ENCODE assay signal across 8 cellular contexts in the genomic region with DNA sequence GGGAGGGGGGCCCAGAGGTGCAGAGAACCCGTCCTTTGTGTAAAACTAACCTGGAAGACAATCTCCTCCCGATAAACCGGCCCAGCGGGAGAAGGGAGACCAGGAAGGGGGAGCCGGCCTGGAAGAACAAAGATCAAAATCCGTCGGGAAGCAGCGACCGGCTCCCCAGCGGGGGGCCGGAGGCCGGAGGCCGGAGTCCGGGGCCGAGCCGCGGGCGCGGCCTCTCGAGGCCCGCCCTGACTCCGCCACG. TPM values are rescaled to one million over a fixed set of nuclear protein-coding genes. Genes with fewer than 3 reads are reported as not detected.
DNase-seq lines count a peak whose midpoint lies in the region; ATAC-seq and TF ChIP-seq lines count a peak whose summit lies in the region.

No MANE protein-coding gene starts in this region.

- ATAC-seq in HG03520 (IDR thresholded peaks at IDR 0.05; ENCODE audit: unreplicated experiment) (no peak), HG03565 (IDR thresholded peaks at IDR 0.05; ENCODE audit: unreplicated experiment) (no peak), HG03039 (IDR thresholded peaks at IDR 0.05; ENCODE audit: unreplicated experiment) (no peak), HG02759 (IDR thresholded peaks at IDR 0.05; ENCODE audit: unreplicated experiment) (no peak)

- H3K36me3 ChIP-seq in CD4-positive, alpha-beta memory T cell (ENCODE audit: insufficient read depth, low read length) = no peaks in the 10 kb centered on the region
- H3K36me3 ChIP-seq in NT2/D1 (ENCODE audit: insufficient read depth, insufficient read length, low read length) (peaks cover 11% of the 10 kb centered on the region), endodermal cell (ENCODE audit: control insufficient read depth, insufficient read depth, low read length) (peaks cover 2% of the 10 kb centered on the region), neuron (ENCODE audit: insufficient read depth, low read length) (peaks cover 3% of the 10 kb centered on the region)

- H3K9ac ChIP-seq in NT2/D1 (ENCODE audit: insufficient read length, low read depth) (peak overlapping the region; percentile 76), endodermal cell (ENCODE audit: extremely low read depth, low read length, poor library complexity, severe bottlenecking) (peak overlapping the region; percentile 67)

- POLR2A ChIA-PET in CD4-positive, alpha-beta memory T cell (lab: Charles Lee; ENCODE audit: partially characterized antibody) = no interaction called here

- H3K27me3 Mint-ChIP-seq in CD4-positive, alpha-beta memory T cell = no peaks in the 10 kb centered on the region
- H3K27me3 Mint-ChIP-seq in endodermal cell (ENCODE audit: insufficient read depth) = peaks cover 7% of the 10 kb centered on the region

- peaks cover 0 to 5% of the 10 kb centered on the region in 2 donors for H3K36me3 Mint-ChIP-seq in CD4-positive, alpha-beta memory T cell
- peaks cover 17% of the 10 kb centered on the region for H3K36me3 Mint-ChIP-seq in endodermal cell (ENCODE audit: low read depth)

- H3K27me3 ChIP-seq in CD4-positive, alpha-beta memory T cell (ENCODE audit: insufficient read depth, low read length) = no peaks in the 10 kb centered on the region
- H3K27me3 ChIP-seq in NT2/D1 (ENCODE audit: insufficient read depth, insufficient read length) (no peaks in the 10 kb centered on the region), endodermal cell (ENCODE audit: control insufficient read depth, insufficient read depth, low read length, poor library complexity, severe bottlenecking) (no peaks in the 10 kb centered on the region), neuron (ENCODE audit: insufficient read depth, low read length) (peaks cover 2% of the 10 kb centered on the region)

- H3K4me1 Mint-ChIP-seq in CD4-positive, alpha-beta memory T cell = peaks cover 12 to 25% (median 19%) of the 10 kb centered on the region in 4 donors
- peaks cover 16% of the 10 kb centered on the region for H3K4me1 Mint-ChIP-seq in endodermal cell

- no peaks in the 10 kb centered on the region for H3K9me3 ChIP-seq in CD4-positive, alpha-beta memory T cell (ENCODE audit: control insufficient read depth in 1 of 2, low read length in 2 of 2)
- no peaks in the 10 kb centered on the region for H3K9me3 ChIP-seq in NT2/D1 (ENCODE audit: insufficient read depth, low read length)
- H3K9me3 ChIP-seq in endodermal cell (ENCODE audit: control insufficient read depth, low read length) = no peaks in the 10 kb centered on the region
- H3K9me3 ChIP-seq in neuron (ENCODE audit: low read length) = no peaks in the 10 kb centered on the region

- peak overlapping the region in 6 of 7 donors; percentile 35 to 89 (median 71) for H3K27ac Mint-ChIP-seq in CD4-positive, alpha-beta memory T cell
- peak overlapping the region; percentile 91 for H3K27ac Mint-ChIP-seq in endodermal cell

- intact Hi-C loops in CD4-positive, alpha-beta memory T cell (cut with micrococcal nuclease) = no loop called here

- CTCF ChIA-PET in CD4-positive, alpha-beta memory T cell (lab: Charles Lee; ENCODE audit: partially characterized antibody) = no interaction called here

- H3K4me1 ChIP-seq in CD4-positive, alpha-beta memory T cell (ENCODE audit: insufficient read depth, low read length) = peaks cover 14% of the 10 kb centered on the region
- H3K4me1 ChIP-seq in NT2/D1 (ENCODE audit: insufficient read depth, insufficient read length) (no peaks in the 10 kb centered on the region), endodermal cell (ENCODE audit: control insufficient read depth, insufficient read depth, low read length) (no peaks in the 10 kb centered on the region), neuron (ENCODE audit: insufficient read depth, low read length) (peaks cover 14% of the 10 kb centered on the region)

- WGBS in endodermal cell (ENCODE audit: insufficient coverage in 1 of 2, insufficient read length in 1 of 2), 2 experiments = 0% methylated on average over 23 of the region's 23 CpGs; no CpG with 5 or more reads in 1 of the 2 experiments

- peak overlapping the region; percentile 79 to 95 (median 86) for H3K4me3 Mint-ChIP-seq in CD4-positive, alpha-beta memory T cell
- H3K4me3 Mint-ChIP-seq in endodermal cell = peak overlapping the region; percentile 80

- H3K27ac ChIP-seq in CD4-positive, alpha-beta memory T cell (ENCODE audit: low read depth, low read length) = peak overlapping the region; percentile 56
- H3K27ac ChIP-seq in endodermal cell (ENCODE audit: low read depth, low read length) = no peak overlapping the region

- H2AFZ ChIP-seq in neuron (ENCODE audit: low read depth, low read length) = peak overlapping the region; percentile 42

- DNase-seq in CD4-positive, alpha-beta memory T cell = no peak
- DNase-seq in NT2/D1 (ENCODE audit: low read depth, low spot score) = no peak
- no peak for DNase-seq in endodermal cell

- H3K9me3 Mint-ChIP-seq in CD4-positive, alpha-beta memory T cell = no peaks in the 10 kb centered on the region
- peaks cover 48% of the 10 kb centered on the region for H3K9me3 Mint-ChIP-seq in endodermal cell

- peak overlapping the region; percentile 42 to 75 for H3K4me3 ChIP-seq in CD4-positive, alpha-beta memory T cell (ENCODE audit: low read length in 2 of 2)
- H3K4me3 ChIP-seq in NT2/D1 (ENCODE audit: insufficient read length, low read depth) (peak overlapping the region; percentile 54), endodermal cell (ENCODE audit: low read length) (peak overlapping the region; percentile 87), neuron (ENCODE audit: low read length) (peak overlapping the region; percentile 72)

- no peak for TF ChIP-seq CTCF in endodermal cell (conservative IDR thresholded peaks at IDR 0.05)

RNA-seq across cellular contexts. Expression of a gene that starts 0.6 kb away (rescaled TPM):
- 1 to 10 TPM; 5.1 to 6.1 TPM for total RNA-seq in CD4-positive, alpha-beta memory T cell
- polyA plus RNA-seq in CD4-positive, alpha-beta memory T cell = 1 to 10 TPM; 5.6 to 8.1 TPM
- total RNA-seq in endodermal cell = 10 to 100 TPM; 27.1 to 40.2 TPM
- 34.8 TPM for polyA plus RNA-seq in endodermal cell (2013, experiment 1 of 2)
- polyA plus RNA-seq in endodermal cell (2013, experiment 2 of 2) = 28.9 TPM
